ENCODE assay signal across 21 cellular contexts in the genomic region with DNA sequence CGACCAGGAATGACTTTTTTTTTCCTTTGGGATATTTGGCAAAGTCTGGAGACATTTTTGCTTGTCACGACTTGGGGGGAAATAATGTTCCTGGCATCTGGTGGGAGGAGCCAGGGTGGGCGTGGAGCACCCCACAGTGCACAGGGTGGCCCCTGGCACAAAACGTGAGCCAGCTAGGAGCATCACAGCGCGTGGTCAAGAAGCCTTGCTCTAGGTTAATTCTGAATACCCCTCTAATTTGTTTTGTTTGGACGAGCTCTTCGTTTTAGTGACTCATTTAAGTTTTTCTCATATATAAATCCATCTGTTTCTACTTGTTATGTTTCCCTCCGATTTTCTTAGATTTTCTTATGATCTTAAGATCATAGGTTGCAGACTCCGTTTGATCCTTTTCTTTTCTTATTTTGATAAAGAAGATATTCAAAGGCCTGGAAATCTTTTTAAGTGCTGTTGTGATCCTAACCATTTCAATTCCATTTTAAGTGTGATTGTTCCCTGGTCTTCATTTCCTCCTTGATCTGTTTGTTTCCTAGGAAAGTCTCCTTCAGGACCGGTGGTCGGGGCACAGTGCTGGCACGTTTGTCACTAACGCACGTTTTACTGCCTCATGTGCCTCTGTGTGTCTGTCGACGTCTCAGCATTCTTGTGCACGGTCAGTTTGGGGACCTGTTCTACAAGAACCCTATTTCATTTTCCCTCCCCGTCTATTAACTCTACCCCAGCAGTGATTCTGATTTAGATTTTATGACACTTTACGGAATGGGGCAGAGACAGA.
DNase-seq lines count a peak whose midpoint lies in the region; ATAC-seq and TF ChIP-seq lines count a peak whose summit lies in the region.
"Had no signal": no experiment of that assay in that cellular context is flagged by ENCODE, and none has a peak within 500 bp of the region (broad histone marks: within the 10 kb centered on the region; RNA-seq: fewer than 3 reads in every experiment).

No MANE protein-coding gene starts in this region.

- no peak for ATAC-seq in omental fat pad (ENCODE audit: low FRiP score)
- no peak for ATAC-seq in HG03039 (IDR thresholded peaks at IDR 0.05; ENCODE audit: unreplicated experiment)
- ATAC-seq: HCT116; naive thymus-derived CD4-positive, alpha-beta T cell; right cardiac atrium; stimulated activated naive CD8-positive, alpha-beta T cell treated with anti-CD3 and anti-CD28 coated beads, Interleukin-15, amount 100 ng/mL, for 72 hours had no signal

- no peak overlapping the region for H3K27ac Mint-ChIP-seq in endothelial cell (ENCODE audit: unreplicated experiment)
- H3K27ac Mint-ChIP-seq: activated naive CD8-positive, alpha-beta T cell; CD14-positive monocyte; naive thymus-derived CD4-positive, alpha-beta T cell; stimulated activated naive CD8-positive, alpha-beta T cell treated with anti-CD3 and anti-CD28 coated beads, Interleukin-15, amount 100 ng/mL, for 72 hours had no signal

- H3K36me3 Mint-ChIP-seq in endothelial cell (ENCODE audit: low read depth, unreplicated experiment), result no peaks in the 10 kb centered on the region
- H3K36me3 Mint-ChIP-seq: activated naive CD8-positive, alpha-beta T cell; CD14-positive monocyte; naive thymus-derived CD4-positive, alpha-beta T cell had no signal

- H3K9me3 Mint-ChIP-seq in endothelial cell (ENCODE audit: unreplicated experiment), result no peaks in the 10 kb centered on the region
- H3K9me3 Mint-ChIP-seq: stimulated activated naive CD8-positive, alpha-beta T cell treated with anti-CD3 and anti-CD28 coated beads, Interleukin-15, amount 100 ng/mL, for 72 hours had no signal

- peaks cover 3% of the 10 kb centered on the region for H3K27me3 Mint-ChIP-seq in endothelial cell (ENCODE audit: unreplicated experiment)

- DNase-seq in A172 (ENCODE audit: low spot score) (peak; percentile 33), GM04503 (ENCODE audit: low read depth) (peak; percentile 49), endothelial cell (ENCODE audit: low spot score) (peak; percentile 0), omental fat pad (ENCODE audit: low spot score) (peak; percentile 5), RKO (ENCODE audit: low spot score) (no peak), C1 segment of cervical spinal cord (lab: John Stamatoyannopoulos, UW) (no peak)
- no peak for DNase-seq in stimulated activated CD4-positive, alpha-beta T cell treated with anti-CD3 and anti-CD28 coated beads, Interleukin-12 subunit alpha, Interleukin-12 subunit beta, amount 100 ng/mL, for 4 hours
- DNase-seq: activated CD4-positive, CD25-positive, alpha-beta regulatory T cell; effector memory CD4-positive, alpha-beta T cell; esophagus squamous epithelium; KG1; NCI-H187; NCI-H526 treated with DMSO at 0.1 percent for 48 hours; right cardiac atrium; stimulated activated naive CD8-positive, alpha-beta T cell treated with anti-CD3 and anti-CD28 coated beads, Interleukin-15, amount 100 ng/mL, for 72 hours; trophoblast cell had no signal

- TF ChIP-seq CTCF in endothelial cell (IDR thresholded peaks at IDR 0.05; ENCODE audit: unreplicated experiment), result no peak
- no peak for TF ChIP-seq CTCF in omental fat pad (IDR thresholded peaks at IDR 0.05)

- no peak overlapping the region for H3K4me3 Mint-ChIP-seq in endothelial cell (ENCODE audit: unreplicated experiment)
- H3K4me3 Mint-ChIP-seq: activated naive CD8-positive, alpha-beta T cell; naive thymus-derived CD4-positive, alpha-beta T cell; stimulated activated naive CD8-positive, alpha-beta T cell treated with anti-CD3 and anti-CD28 coated beads, Interleukin-15, amount 100 ng/mL, for 72 hours had no signal

- H3K4me1 Mint-ChIP-seq in endothelial cell (ENCODE audit: unreplicated experiment), result no peaks in the 10 kb centered on the region

Comparison
In these comparisons a context has a peak if more than half of its experiments do, and no peak if none do; other contexts are left out.
1. DNase-seq: peak in A172 (single experiment), GM04503 (single experiment), endothelial cell (single experiment) and omental fat pad (single experiment); none in RKO (single experiment), stimulated activated CD4-positive, alpha-beta T cell treated with anti-CD3 and anti-CD28 coated beads, Interleukin-12 subunit alpha, Interleukin-12 subunit beta, amount 100 ng/mL, for 4 hours (single experiment) and C1 segment of cervical spinal cord (0 of 14).